Comparison of ENCODE assay signal across 12 cellular contexts in genomic region chr5:28542968-28543367, GRCh38.
DNase-seq lines count a peak whose midpoint lies in the region; ATAC-seq and TF ChIP-seq lines count a peak whose summit lies in the region.
"Had no signal": no experiment of that assay in that cellular context is flagged by ENCODE, and none has a peak within 500 bp of the region (broad histone marks: within the 10 kb centered on the region; RNA-seq: fewer than 3 reads in every experiment).

No MANE protein-coding gene starts in this region.

- no peaks in the 10 kb centered on the region for H3K4me1 ChIP-seq in cardiac muscle cell (ENCODE audit: low read depth)
- H3K4me1 ChIP-seq: sigmoid colon, thyroid gland had no signal

- DNase-seq in cardiac muscle cell (ENCODE audit: low read depth in 1 of 2, low spot score in 1 of 2) (peak; percentile 3 to 84), left ventricle myocardium superior (no peak), SHP77 (lab: John Stamatoyannopoulos, UW) (peak; percentile 26 to 47), fibroblast of mammary gland (ENCODE audit: low read depth) (peak; percentile 71), NCI-H345 treated with DMSO at 0.1 percent for 48 hours (lab: John Stamatoyannopoulos, UW; ENCODE audit: unreplicated experiment) (no peak), SW 1271 (lab: John Stamatoyannopoulos, UW) (no peak), SKM-1 treated with dmso at 0.1 percent for 144 hours (lab: John Stamatoyannopoulos, UW; ENCODE audit: unreplicated experiment) (no peak)
- DNase-seq: activated CD8-positive, alpha-beta memory T cell treated with anti-CD3 and anti-CD28 coated beads for 24 hours; activated naive CD8-positive, alpha-beta T cell treated with anti-CD3 and anti-CD28 coated beads for 36 hours; sigmoid colon; thyroid gland had no signal

- no peak overlapping the region for H3K27ac ChIP-seq in cardiac muscle cell
- H3K27ac ChIP-seq: sigmoid colon, thyroid gland had no signal

- no peaks in the 10 kb centered on the region for H3K36me3 ChIP-seq in cardiac muscle cell
- H3K36me3 ChIP-seq: sigmoid colon, thyroid gland had no signal

- ATAC-seq in left ventricle myocardium superior (no peak), GM21423 (IDR thresholded peaks at IDR 0.05; ENCODE audit: unreplicated experiment) (no peak)

- no peak overlapping the region for H3K4me3 ChIP-seq in cardiac muscle cell
- H3K4me3 ChIP-seq in fibroblast of mammary gland (ENCODE audit: control insufficient read depth, low read depth, low read length), result no peak overlapping the region
- H3K4me3 ChIP-seq: sigmoid colon, thyroid gland had no signal

- TF ChIP-seq CTCF in cardiac muscle cell (IDR thresholded peaks at IDR 0.05; ENCODE audit: low read depth, low read length) (no peak), fibroblast of mammary gland (conservative IDR thresholded peaks at IDR 0.05; ENCODE audit: control insufficient read depth, insufficient read depth, low read depth, low read length) (no peak)

- H3K9me3 ChIP-seq in cardiac muscle cell (ENCODE audit: low read depth), result no peaks in the 10 kb centered on the region
- H3K9me3 ChIP-seq: sigmoid colon, thyroid gland had no signal

- intact Hi-C loops in left ventricle myocardium superior (cut with micrococcal nuclease), result no loop called here

- H3K27me3 ChIP-seq in cardiac muscle cell, result no peaks in the 10 kb centered on the region
- H3K27me3 ChIP-seq: sigmoid colon, thyroid gland had no signal

Comparison
In these comparisons a context has a peak if more than half of its experiments do, and no peak if none do; other contexts are left out.
1. DNase-seq: peak in cardiac muscle cell (2 of 2), SHP77 (2 of 2) and fibroblast of mammary gland (single experiment); none in left ventricle myocardium superior (single experiment), NCI-H345 treated with DMSO at 0.1 percent for 48 hours (single experiment), SW 1271 (0 of 2) and SKM-1 treated with dmso at 0.1 percent for 144 hours (single experiment).